Comparison of ENCODE assay signal across 1 cellular context in the genomic region with DNA sequence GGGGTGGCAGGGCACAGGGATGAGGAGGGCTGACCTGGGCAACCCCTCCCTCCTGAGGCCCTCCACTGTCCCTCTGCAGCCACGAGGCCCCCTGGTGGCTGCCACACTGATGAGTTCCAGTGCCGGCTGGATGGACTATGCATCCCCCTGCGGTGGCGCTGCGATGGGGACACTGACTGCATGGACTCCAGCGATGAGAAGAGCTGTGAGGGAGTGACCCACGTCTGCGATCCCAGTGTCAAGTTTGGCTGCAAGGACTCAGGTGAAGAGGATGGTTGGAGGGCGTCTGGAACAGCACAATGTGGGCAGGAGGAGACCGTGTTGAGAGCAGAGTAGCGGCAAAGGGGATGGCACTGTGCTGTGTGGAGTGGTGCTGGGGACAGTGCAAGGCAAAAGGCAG.
TF ChIP-seq lines count a peak whose summit lies in the region.

No MANE protein-coding gene starts in this region.

TF ChIP-seq in GM23338, 12 proteins besides CTCF, POLR2A, EP300 and RAD21 (continued from another document):
- TF ChIP-seq ZNF462 (CRISPR knock-in tag; IDR thresholded peaks at IDR 0.05) (no peak), CREB1 (CRISPR knock-in tag; IDR thresholded peaks at IDR 0.05; ENCODE audit: low read depth) (no peak), EZH2 (IDR thresholded peaks at IDR 0.05; ENCODE audit: low read depth, unreplicated experiment) (no peak), ZNF114 (CRISPR knock-in tag; IDR thresholded peaks at IDR 0.05) (no peak), STAT1 (IDR thresholded peaks at IDR 0.05; ENCODE audit: unreplicated experiment) (no peak), EZH2phosphoT487 (IDR thresholded peaks at IDR 0.05; ENCODE audit: unreplicated experiment) (no peak), ZNF331 (CRISPR knock-in tag; IDR thresholded peaks at IDR 0.05; ENCODE audit: low read depth) (no peak), POLR2AphosphoS5 (IDR thresholded peaks at IDR 0.05; ENCODE audit: low read depth) (no peak), REST (IDR thresholded peaks at IDR 0.05; ENCODE audit: unreplicated experiment) (no peak)
- TF ChIP-seq, protein P1, sequence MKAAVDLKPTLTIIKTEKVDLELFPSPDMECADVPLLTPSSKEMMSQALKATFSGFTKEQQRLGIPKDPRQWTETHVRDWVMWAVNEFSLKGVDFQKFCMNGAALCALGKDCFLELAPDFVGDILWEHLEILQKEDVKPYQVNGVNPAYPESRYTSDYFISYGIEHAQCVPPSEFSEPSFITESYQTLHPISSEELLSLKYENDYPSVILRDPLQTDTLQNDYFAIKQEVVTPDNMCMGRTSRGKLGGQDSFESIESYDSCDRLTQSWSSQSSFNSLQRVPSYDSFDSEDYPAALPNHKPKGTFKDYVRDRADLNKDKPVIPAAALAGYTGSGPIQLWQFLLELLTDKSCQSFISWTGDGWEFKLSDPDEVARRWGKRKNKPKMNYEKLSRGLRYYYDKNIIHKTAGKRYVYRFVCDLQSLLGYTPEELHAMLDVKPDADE (IDR thresholded peaks at IDR 0.05): no peak
